In the genomic region with DNA sequence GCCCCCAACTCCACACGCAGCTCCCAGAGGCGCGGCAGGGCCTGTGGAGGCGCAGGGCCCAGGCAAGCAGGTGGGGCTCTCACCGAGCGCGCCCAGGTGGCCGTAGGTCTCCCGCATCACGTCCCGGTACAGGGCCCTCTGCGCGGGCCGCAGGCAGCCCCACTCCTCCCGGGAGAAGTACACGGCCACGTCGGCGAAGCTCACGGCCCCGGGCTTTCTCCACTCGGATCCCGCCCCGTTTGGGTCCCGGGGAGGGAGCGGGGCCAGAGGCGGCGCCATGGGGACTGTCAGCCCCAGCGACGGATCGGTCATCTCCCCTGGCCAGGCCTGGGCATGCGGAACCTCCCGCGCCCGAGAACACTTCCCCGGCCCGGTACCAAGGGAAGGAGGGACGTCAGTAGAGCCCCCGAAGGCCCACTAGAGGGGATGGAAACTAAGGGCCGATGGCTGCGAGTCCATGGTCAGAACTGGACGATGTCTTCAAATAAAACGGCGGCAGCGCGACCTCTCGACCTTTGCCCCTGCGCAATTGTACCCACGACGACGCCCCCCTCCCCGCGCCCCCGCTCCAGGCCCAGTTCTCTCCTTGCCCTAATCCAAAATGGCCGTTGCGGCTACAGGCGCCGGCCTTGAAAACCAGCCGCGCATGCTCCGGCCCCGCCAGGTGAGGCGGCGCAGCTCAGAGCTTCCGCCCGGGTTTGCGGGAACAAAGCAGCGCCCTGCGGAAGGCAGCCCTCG, we compare ENCODE assay signal across 8 cellular contexts. TPM values are rescaled to one million over a fixed set of nuclear protein-coding genes. Genes with fewer than 3 reads are reported as not detected.
DNase-seq lines count a peak whose midpoint lies in the region; ATAC-seq and TF ChIP-seq lines count a peak whose summit lies in the region.

TSS of gene ZNF747 (minus strand) at position 491 of the 738 bp plus-strand sequence. CDS start at position 312, 179 bp downstream.

- H3K4me3 Mint-ChIP-seq in activated T-helper 2 cell treated with anti-CD3 and anti-CD28 coated beads, Interferon-gamma antibody, Interleukin-2, Interleukin-4, amounts not matched to agents 10 μg/mL and 5 μg/mL and 100 μg/mL, durations not matched to agents 14 hours and 24 hours and 36 hours (ENCODE audit: low read depth) = peak within 1 kb of the TSS; percentile 99
- peak within 1 kb of the TSS; percentile 97 for H3K4me3 Mint-ChIP-seq in natural killer cell treated with Interleukin-12 subunit alpha and Interleukin-12 subunit beta and Interleukin-15 and Interleukin-18, amount 100 ng/mL, for 72 hours

- H3K27me3 ChIP-seq in RWPE2 (ENCODE audit: insufficient read depth, poor library complexity, severe bottlenecking) = no peaks in the 10 kb centered on the region

- peaks cover 14% of the 10 kb centered on the region; the same call in 1 of the 2 replicates for H3K36me3 ChIP-seq in RWPE2 (ENCODE audit: low read depth)

- no peak for TF ChIP-seq CTCF in RWPE2 (IDR thresholded peaks at IDR 0.05; ENCODE audit: poor library complexity, severe bottlenecking)
- TF ChIP-seq CTCF in fibroblast of mammary gland (conservative IDR thresholded peaks at IDR 0.05; ENCODE audit: control insufficient read depth, insufficient read depth, low read depth, low read length) = no peak

- H3K4me1 ChIP-seq in RWPE2 (ENCODE audit: insufficient read depth, poor library complexity, severe bottlenecking) = peaks cover 2% of the 10 kb centered on the region

- peak within 1 kb of the TSS; percentile 100 for H3K27ac Mint-ChIP-seq in activated T-helper 2 cell treated with anti-CD3 and anti-CD28 coated beads, Interferon-gamma antibody, Interleukin-2, Interleukin-4, amounts not matched to agents 10 μg/mL and 5 μg/mL and 100 μg/mL, durations not matched to agents 14 hours and 24 hours and 36 hours
- H3K27ac Mint-ChIP-seq in natural killer cell treated with Interleukin-12 subunit alpha and Interleukin-12 subunit beta and Interleukin-15 and Interleukin-18, amount 100 ng/mL, for 72 hours = peak within 1 kb of the TSS; percentile 94 to 96

- no peaks in the 10 kb centered on the region for H3K9me3 ChIP-seq in RWPE2 (ENCODE audit: severe bottlenecking)

- peak within 1 kb of the TSS; percentile 60 for H3K4me3 ChIP-seq in RWPE2 (ENCODE audit: severe bottlenecking)
- H3K4me3 ChIP-seq in fibroblast of mammary gland (ENCODE audit: control insufficient read depth, low read depth, low read length) = peak within 1 kb of the TSS; percentile 75

- no peaks in the 10 kb centered on the region for H3K9me3 Mint-ChIP-seq in activated T-helper 2 cell treated with anti-CD3 and anti-CD28 coated beads, Interferon-gamma antibody, Interleukin-2, Interleukin-4, amounts not matched to agents 10 μg/mL and 5 μg/mL and 100 μg/mL, durations not matched to agents 14 hours and 24 hours and 36 hours
- no peaks in the 10 kb centered on the region for H3K9me3 Mint-ChIP-seq in natural killer cell treated with Interleukin-12 subunit alpha and Interleukin-12 subunit beta and Interleukin-15 and Interleukin-18, amount 100 ng/mL, for 72 hours

- H3K27me3 Mint-ChIP-seq in activated T-helper 2 cell treated with anti-CD3 and anti-CD28 coated beads, Interferon-gamma antibody, Interleukin-2, Interleukin-4, amounts not matched to agents 10 μg/mL and 5 μg/mL and 100 μg/mL, durations not matched to agents 14 hours and 24 hours and 36 hours (ENCODE audit: low read depth) = no peaks in the 10 kb centered on the region
- no peaks in the 10 kb centered on the region for H3K27me3 Mint-ChIP-seq in natural killer cell treated with Interleukin-12 subunit alpha and Interleukin-12 subunit beta and Interleukin-15 and Interleukin-18, amount 100 ng/mL, for 72 hours

- DNase-seq in DMS 273 (lab: John Stamatoyannopoulos, UW; ENCODE audit: unreplicated experiment) (peak; percentile 93), LoVo (ENCODE audit: low spot score) (peak; percentile 89), RWPE2 (ENCODE audit: low spot score) (no peak), fibroblast of mammary gland (ENCODE audit: low read depth) (peak; percentile 73)
- DNase-seq in activated T-helper 2 cell treated with anti-CD3 and anti-CD28 coated beads, Interferon-gamma antibody, Interleukin-2, Interleukin-4, amounts not matched to agents 10 μg/mL and 5 μg/mL and 100 μg/mL, durations not matched to agents 14 hours and 24 hours and 36 hours (ENCODE audit: low spot score) = peak; percentile 86
- DNase-seq in natural killer cell treated with Interleukin-12 subunit alpha and Interleukin-12 subunit beta and Interleukin-15 and Interleukin-18, amount 100 ng/mL, for 72 hours (ENCODE audit: low spot score) = peak; percentile 89
- peak; percentile 89 for DNase-seq in stimulated activated naive CD4-positive, alpha-beta T cell treated with Interleukin-2 at 50 U/mL for 16 hours (lab: John Stamatoyannopoulos, UW)

- intact Hi-C loops in activated T-helper 2 cell treated with anti-CD3 and anti-CD28 coated beads, Interferon-gamma antibody, Interleukin-2, Interleukin-4, amounts not matched to agents 10 μg/mL and 5 μg/mL and 100 μg/mL, durations not matched to agents 14 hours and 24 hours and 36 hours (cut with micrococcal nuclease) = loop anchor here (1.0 to 5.0 kb wide), 6 partner anchors 7 to 93 kb away; partner anchors contain the start of genes ZNF764 and ZNF785

- ATAC-seq in GM21619 (IDR thresholded peaks at IDR 0.05; ENCODE audit: unreplicated experiment) = peak; percentile 48
- ATAC-seq in RWPE2 (ENCODE audit: low read depth) = peak; percentile 74
- ATAC-seq in natural killer cell treated with Interleukin-12 subunit alpha and Interleukin-12 subunit beta and Interleukin-15 and Interleukin-18, amount 100 ng/mL, for 72 hours = peak; percentile 85 to 91

- peaks cover 42% of the 10 kb centered on the region for H3K36me3 Mint-ChIP-seq in activated T-helper 2 cell treated with anti-CD3 and anti-CD28 coated beads, Interferon-gamma antibody, Interleukin-2, Interleukin-4, amounts not matched to agents 10 μg/mL and 5 μg/mL and 100 μg/mL, durations not matched to agents 14 hours and 24 hours and 36 hours (ENCODE audit: low read depth)
- no peaks in the 10 kb centered on the region for H3K36me3 Mint-ChIP-seq in natural killer cell treated with Interleukin-12 subunit alpha and Interleukin-12 subunit beta and Interleukin-15 and Interleukin-18, amount 100 ng/mL, for 72 hours

- H3K27ac ChIP-seq in RWPE2 (ENCODE audit: poor library complexity, severe bottlenecking) = peak within 1 kb of the TSS; percentile 71

- H3K4me1 Mint-ChIP-seq in activated T-helper 2 cell treated with anti-CD3 and anti-CD28 coated beads, Interferon-gamma antibody, Interleukin-2, Interleukin-4, amounts not matched to agents 10 μg/mL and 5 μg/mL and 100 μg/mL, durations not matched to agents 14 hours and 24 hours and 36 hours (ENCODE audit: low read depth) = peaks cover 27% of the 10 kb centered on the region
- H3K4me1 Mint-ChIP-seq in natural killer cell treated with Interleukin-12 subunit alpha and Interleukin-12 subunit beta and Interleukin-15 and Interleukin-18, amount 100 ng/mL, for 72 hours (ENCODE audit: low read depth in 2 of 2) = peaks cover 24 to 32% of the 10 kb centered on the region in 2 donors

RNA-seq across cellular contexts. Expression of gene ZNF747, which starts in this region (rescaled TPM):
- 11.8 and 11.9 TPM in 2 replicates for total RNA-seq in activated T-helper 2 cell treated with anti-CD3 and anti-CD28 coated beads, Interferon-gamma antibody, Interleukin-2, Interleukin-4, amounts not matched to agents 10 μg/mL and 5 μg/mL and 100 μg/mL, durations not matched to agents 14 hours and 24 hours and 36 hours
- 10 to 100 TPM in 1 of 2 donors, 1 to 10 TPM in 1; 8.7 to 10.3 TPM for total RNA-seq in natural killer cell treated with Interleukin-12 subunit alpha and Interleukin-12 subunit beta and Interleukin-15 and Interleukin-18, amount 100 ng/mL, for 72 hours
